In the genomic region with DNA sequence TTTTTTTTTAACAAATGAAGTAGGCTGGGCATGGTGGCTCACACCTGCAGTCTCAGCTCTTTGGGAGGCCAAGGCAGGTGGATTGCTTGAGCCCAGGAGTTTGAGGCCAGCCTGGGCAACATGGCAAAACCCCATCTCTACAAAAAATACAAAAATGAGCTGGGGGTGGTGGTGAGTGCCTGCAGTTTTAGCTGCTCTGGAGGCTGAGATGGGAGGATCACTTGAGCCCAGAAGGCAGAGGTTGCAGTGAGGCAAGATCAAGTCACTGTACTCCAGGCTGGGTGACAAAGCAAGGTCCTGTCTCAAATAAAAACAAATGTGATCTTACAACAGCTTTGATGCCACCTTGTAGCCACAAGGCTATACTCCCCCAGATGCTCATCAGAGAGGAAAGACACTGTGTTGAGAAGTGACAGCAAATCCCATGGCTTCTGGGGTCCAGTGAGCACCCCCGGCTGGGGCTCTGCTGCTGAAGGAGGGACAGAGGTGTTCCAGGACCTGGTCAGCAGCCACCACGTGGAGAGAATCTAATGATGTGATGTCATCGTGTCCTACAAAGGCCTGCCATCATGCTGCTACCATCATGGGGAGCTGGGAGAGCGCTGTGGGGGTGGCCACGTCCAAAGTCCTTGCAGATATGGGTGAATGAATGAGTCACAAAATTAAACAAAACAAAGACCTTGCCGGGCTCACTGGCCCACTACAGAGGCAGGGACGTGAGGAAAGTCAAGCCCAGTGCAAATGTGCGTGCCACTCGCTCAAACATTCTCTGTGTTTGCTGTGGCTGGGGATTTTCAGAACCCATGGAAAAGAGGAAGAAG, we compare ENCODE assay signal across 1 cellular context.
TF ChIP-seq lines count a peak whose summit lies in the region.

No MANE protein-coding gene starts in this region.

TF ChIP-seq in K562, 482 proteins besides CTCF, POLR2A, EP300 and RAD21 (continued from another document and continues in another):
- TF ChIP-seq, protein P1, sequence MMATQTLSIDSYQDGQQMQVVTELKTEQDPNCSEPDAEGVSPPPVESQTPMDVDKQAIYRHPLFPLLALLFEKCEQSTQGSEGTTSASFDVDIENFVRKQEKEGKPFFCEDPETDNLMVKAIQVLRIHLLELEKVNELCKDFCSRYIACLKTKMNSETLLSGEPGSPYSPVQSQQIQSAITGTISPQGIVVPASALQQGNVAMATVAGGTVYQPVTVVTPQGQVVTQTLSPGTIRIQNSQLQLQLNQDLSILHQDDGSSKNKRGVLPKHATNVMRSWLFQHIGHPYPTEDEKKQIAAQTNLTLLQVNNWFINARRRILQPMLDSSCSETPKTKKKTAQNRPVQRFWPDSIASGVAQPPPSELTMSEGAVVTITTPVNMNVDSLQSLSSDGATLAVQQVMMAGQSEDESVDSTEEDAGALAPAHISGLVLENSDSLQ (IDR thresholded peaks at IDR 0.05), result no peak
- TF ChIP-seq, protein P2, sequence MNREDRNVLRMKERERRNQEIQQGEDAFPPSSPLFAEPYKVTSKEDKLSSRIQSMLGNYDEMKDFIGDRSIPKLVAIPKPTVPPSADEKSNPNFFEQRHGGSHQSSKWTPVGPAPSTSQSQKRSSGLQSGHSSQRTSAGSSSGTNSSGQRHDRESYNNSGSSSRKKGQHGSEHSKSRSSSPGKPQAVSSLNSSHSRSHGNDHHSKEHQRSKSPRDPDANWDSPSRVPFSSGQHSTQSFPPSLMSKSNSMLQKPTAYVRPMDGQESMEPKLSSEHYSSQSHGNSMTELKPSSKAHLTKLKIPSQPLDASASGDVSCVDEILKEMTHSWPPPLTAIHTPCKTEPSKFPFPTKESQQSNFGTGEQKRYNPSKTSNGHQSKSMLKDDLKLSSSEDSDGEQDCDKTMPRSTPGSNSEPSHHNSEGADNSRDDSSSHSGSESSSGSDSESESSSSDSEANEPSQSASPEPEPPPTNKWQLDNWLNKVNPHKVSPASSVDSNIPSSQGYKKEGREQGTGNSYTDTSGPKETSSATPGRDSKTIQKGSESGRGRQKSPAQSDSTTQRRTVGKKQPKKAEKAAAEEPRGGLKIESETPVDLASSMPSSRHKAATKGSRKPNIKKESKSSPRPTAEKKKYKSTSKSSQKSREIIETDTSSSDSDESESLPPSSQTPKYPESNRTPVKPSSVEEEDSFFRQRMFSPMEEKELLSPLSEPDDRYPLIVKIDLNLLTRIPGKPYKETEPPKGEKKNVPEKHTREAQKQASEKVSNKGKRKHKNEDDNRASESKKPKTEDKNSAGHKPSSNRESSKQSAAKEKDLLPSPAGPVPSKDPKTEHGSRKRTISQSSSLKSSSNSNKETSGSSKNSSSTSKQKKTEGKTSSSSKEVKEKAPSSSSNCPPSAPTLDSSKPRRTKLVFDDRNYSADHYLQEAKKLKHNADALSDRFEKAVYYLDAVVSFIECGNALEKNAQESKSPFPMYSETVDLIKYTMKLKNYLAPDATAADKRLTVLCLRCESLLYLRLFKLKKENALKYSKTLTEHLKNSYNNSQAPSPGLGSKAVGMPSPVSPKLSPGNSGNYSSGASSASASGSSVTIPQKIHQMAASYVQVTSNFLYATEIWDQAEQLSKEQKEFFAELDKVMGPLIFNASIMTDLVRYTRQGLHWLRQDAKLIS (CRISPR knock-in tag; IDR thresholded peaks at IDR 0.05), result no peak
- TF ChIP-seq ZC3H11A (IDR thresholded peaks at IDR 0.05; ENCODE audit: low read depth, low read length), result no peak
- TF ChIP-seq CREBBP (IDR thresholded peaks at IDR 0.05; ENCODE audit: low read depth, low read length), result no peak
- no peak for TF ChIP-seq ZNF444 (CRISPR knock-in tag; IDR thresholded peaks at IDR 0.05)
- TF ChIP-seq, protein P3, sequence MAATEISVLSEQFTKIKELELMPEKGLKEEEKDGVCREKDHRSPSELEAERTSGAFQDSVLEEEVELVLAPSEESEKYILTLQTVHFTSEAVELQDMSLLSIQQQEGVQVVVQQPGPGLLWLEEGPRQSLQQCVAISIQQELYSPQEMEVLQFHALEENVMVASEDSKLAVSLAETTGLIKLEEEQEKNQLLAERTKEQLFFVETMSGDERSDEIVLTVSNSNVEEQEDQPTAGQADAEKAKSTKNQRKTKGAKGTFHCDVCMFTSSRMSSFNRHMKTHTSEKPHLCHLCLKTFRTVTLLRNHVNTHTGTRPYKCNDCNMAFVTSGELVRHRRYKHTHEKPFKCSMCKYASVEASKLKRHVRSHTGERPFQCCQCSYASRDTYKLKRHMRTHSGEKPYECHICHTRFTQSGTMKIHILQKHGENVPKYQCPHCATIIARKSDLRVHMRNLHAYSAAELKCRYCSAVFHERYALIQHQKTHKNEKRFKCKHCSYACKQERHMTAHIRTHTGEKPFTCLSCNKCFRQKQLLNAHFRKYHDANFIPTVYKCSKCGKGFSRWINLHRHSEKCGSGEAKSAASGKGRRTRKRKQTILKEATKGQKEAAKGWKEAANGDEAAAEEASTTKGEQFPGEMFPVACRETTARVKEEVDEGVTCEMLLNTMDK (IDR thresholded peaks at IDR 0.05; ENCODE audit: borderline replicate concordance, insufficient read depth, low read depth, low read length, poor library complexity, severe bottlenecking), result no peak
- no peak for TF ChIP-seq PHF20 (IDR thresholded peaks at IDR 0.05; ENCODE audit: partially characterized antibody)
- no peak for TF ChIP-seq KAT2B (IDR thresholded peaks at IDR 0.05; ENCODE audit: low read depth, low read length)
- no peak for TF ChIP-seq HDAC3 (IDR thresholded peaks at IDR 0.05; ENCODE audit: borderline replicate concordance, partially characterized antibody)
- TF ChIP-seq, protein P4, sequence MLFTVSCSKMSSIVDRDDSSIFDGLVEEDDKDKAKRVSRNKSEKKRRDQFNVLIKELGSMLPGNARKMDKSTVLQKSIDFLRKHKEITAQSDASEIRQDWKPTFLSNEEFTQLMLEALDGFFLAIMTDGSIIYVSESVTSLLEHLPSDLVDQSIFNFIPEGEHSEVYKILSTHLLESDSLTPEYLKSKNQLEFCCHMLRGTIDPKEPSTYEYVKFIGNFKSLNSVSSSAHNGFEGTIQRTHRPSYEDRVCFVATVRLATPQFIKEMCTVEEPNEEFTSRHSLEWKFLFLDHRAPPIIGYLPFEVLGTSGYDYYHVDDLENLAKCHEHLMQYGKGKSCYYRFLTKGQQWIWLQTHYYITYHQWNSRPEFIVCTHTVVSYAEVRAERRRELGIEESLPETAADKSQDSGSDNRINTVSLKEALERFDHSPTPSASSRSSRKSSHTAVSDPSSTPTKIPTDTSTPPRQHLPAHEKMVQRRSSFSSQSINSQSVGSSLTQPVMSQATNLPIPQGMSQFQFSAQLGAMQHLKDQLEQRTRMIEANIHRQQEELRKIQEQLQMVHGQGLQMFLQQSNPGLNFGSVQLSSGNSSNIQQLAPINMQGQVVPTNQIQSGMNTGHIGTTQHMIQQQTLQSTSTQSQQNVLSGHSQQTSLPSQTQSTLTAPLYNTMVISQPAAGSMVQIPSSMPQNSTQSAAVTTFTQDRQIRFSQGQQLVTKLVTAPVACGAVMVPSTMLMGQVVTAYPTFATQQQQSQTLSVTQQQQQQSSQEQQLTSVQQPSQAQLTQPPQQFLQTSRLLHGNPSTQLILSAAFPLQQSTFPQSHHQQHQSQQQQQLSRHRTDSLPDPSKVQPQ (CRISPR knock-in tag; IDR thresholded peaks at IDR 0.05; ENCODE audit: borderline replicate concordance), result no peak
- no peak for TF ChIP-seq POU5F1 (IDR thresholded peaks at IDR 0.05; ENCODE audit: borderline replicate concordance, low read depth, low read length, partially characterized antibody)
- TF ChIP-seq, protein P5, sequence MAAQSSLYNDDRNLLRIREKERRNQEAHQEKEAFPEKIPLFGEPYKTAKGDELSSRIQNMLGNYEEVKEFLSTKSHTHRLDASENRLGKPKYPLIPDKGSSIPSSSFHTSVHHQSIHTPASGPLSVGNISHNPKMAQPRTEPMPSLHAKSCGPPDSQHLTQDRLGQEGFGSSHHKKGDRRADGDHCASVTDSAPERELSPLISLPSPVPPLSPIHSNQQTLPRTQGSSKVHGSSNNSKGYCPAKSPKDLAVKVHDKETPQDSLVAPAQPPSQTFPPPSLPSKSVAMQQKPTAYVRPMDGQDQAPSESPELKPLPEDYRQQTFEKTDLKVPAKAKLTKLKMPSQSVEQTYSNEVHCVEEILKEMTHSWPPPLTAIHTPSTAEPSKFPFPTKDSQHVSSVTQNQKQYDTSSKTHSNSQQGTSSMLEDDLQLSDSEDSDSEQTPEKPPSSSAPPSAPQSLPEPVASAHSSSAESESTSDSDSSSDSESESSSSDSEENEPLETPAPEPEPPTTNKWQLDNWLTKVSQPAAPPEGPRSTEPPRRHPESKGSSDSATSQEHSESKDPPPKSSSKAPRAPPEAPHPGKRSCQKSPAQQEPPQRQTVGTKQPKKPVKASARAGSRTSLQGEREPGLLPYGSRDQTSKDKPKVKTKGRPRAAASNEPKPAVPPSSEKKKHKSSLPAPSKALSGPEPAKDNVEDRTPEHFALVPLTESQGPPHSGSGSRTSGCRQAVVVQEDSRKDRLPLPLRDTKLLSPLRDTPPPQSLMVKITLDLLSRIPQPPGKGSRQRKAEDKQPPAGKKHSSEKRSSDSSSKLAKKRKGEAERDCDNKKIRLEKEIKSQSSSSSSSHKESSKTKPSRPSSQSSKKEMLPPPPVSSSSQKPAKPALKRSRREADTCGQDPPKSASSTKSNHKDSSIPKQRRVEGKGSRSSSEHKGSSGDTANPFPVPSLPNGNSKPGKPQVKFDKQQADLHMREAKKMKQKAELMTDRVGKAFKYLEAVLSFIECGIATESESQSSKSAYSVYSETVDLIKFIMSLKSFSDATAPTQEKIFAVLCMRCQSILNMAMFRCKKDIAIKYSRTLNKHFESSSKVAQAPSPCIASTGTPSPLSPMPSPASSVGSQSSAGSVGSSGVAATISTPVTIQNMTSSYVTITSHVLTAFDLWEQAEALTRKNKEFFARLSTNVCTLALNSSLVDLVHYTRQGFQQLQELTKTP (IDR thresholded peaks at IDR 0.05; ENCODE audit: low read depth in 1 of 2, partially characterized antibody in 2 of 2), result peak in 1 of 2 experiments; percentile 33
- TF ChIP-seq JUNB (CRISPR knock-in tag; conservative IDR thresholded peaks at IDR 0.05), result no peak
- TF ChIP-seq FOXM1 (IDR thresholded peaks at IDR 0.05; ENCODE audit: low read depth), result no peak
- no peak for TF ChIP-seq FOXM1 (CRISPR knock-in tag; IDR thresholded peaks at IDR 0.05; ENCODE audit: low read depth)
- no peak for TF ChIP-seq MCM5 (IDR thresholded peaks at IDR 0.05; ENCODE audit: low read depth)
- TF ChIP-seq MCM7 (IDR thresholded peaks at IDR 0.05), result no peak
- TF ChIP-seq CXXC5 (CRISPR knock-in tag; IDR thresholded peaks at IDR 0.05), result no peak
- peak; percentile 26; the same call in 1 of the 2 replicates for TF ChIP-seq JUND (IDR thresholded peaks at IDR 0.05; ENCODE audit: borderline replicate concordance, low read depth, low read length)
- no peak for TF ChIP-seq JUND (tag; IDR thresholded peaks at IDR 0.05; ENCODE audit: borderline replicate concordance, low read depth, low read length)
- TF ChIP-seq NFXL1 (CRISPR knock-in tag; IDR thresholded peaks at IDR 0.05), result no peak
- no peak for TF ChIP-seq NONO (IDR thresholded peaks at IDR 0.05; ENCODE audit: low read depth in 2 of 2, low read length in 1 of 2)
- TF ChIP-seq ZNF75A (CRISPR knock-in tag; IDR thresholded peaks at IDR 0.05), result no peak
- TF ChIP-seq, protein P6, sequence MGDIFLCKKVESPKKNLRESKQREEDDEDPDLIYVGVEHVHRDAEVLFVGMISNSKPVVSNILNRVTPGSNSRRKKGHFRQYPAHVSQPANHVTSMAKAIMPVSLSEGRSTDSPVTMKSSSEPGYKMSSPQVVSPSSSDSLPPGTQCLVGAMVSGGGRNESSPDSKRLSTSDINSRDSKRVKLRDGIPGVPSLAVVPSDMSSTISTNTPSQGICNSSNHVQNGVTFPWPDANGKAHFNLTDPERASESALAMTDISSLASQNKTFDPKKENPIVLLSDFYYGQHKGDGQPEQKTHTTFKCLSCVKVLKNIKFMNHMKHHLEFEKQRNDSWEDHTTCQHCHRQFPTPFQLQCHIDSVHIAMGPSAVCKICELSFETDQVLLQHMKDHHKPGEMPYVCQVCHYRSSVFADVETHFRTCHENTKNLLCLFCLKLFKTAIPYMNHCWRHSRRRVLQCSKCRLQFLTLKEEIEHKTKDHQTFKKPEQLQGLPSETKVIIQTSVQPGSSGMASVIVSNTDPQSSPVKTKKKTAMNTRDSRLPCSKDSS (IDR thresholded peaks at IDR 0.05; ENCODE audit: low read depth, partially characterized antibody), result no peak
- TF ChIP-seq, protein P7, sequence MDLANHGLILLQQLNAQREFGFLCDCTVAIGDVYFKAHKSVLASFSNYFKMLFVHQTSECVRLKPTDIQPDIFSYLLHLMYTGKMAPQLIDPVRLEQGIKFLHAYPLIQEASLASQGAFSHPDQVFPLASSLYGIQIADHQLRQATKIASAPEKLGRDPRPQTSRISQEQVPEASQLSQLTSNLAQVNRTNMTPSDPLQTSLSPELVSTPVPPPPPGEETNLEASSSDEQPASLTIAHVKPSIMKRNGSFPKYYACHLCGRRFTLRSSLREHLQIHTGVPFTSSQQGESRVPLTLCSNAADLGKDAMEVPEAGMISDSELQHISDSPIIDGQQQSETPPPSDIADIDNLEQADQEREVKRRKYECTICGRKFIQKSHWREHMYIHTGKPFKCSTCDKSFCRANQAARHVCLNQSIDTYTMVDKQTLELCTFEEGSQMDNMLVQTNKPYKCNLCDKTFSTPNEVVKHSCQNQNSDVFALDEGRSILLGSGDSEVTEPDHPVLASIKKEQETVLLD (IDR thresholded peaks at IDR 0.05), result no peak
- peak; percentile 36; the same call in 1 of the 2 replicates for TF ChIP-seq ATF7 (IDR thresholded peaks at IDR 0.05)
- no peak for TF ChIP-seq ZNF197 (CRISPR knock-in tag; IDR thresholded peaks at IDR 0.05; ENCODE audit: low read depth)
- TF ChIP-seq, protein P8, sequence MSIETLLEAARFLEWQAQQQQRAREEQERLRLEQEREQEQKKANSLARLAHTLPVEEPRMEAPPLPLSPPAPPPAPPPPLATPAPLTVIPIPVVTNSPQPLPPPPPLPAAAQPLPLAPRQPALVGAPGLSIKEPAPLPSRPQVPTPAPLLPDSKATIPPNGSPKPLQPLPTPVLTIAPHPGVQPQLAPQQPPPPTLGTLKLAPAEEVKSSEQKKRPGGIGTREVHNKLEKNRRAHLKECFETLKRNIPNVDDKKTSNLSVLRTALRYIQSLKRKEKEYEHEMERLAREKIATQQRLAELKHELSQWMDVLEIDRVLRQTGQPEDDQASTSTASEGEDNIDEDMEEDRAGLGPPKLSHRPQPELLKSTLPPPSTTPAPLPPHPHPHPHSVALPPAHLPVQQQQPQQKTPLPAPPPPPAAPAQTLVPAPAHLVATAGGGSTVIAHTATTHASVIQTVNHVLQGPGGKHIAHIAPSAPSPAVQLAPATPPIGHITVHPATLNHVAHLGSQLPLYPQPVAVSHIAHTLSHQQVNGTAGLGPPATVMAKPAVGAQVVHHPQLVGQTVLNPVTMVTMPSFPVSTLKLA (conservative IDR thresholded peaks at IDR 0.05), result peak in 1 of 2 experiments; percentile 80; a peak in 3 of 4 replicates
- TF ChIP-seq HNRNPK (IDR thresholded peaks at IDR 0.05; ENCODE audit: low read depth, low read length, poor library complexity, severe bottlenecking), result no peak
